ENCODE assay signal across 12 cellular contexts in the genomic region with DNA sequence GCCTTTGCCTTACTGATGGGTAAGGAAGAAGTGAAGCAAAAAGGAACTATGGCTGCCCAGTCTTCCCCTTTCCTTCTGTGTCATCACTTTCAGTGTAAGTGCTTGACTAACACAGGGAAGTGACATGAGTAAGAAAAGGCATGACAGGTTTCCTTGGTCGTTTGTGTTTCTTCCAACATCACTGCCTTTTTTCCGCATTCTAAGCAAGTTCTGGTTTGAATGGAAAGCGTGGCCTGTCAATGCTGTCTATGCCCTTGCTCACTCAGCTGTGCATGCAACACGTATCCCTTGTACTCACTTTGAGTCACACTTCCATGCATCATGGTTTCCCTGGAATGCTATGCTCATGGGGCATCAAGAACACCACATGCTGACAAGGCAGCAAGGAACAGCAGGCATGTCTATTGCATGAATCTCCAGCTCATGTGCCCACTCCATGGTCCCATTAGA.
DNase-seq lines count a peak whose midpoint lies in the region; ATAC-seq, FAIRE-seq and TF ChIP-seq lines count a peak whose summit lies in the region.
"Had no signal": no experiment of that assay in that cellular context is flagged by ENCODE, and none has a peak within 500 bp of the region (broad histone marks: within the 10 kb centered on the region; RNA-seq: fewer than 3 reads in every experiment).

No MANE protein-coding gene starts in this region.

- H3K27me3 ChIP-seq in liver (ENCODE audit: control insufficient read depth in 4 of 4, insufficient read depth in 4 of 4, low read length in 3 of 4) (no peaks in the 10 kb centered on the region), HepG2 (ENCODE audit: control insufficient read depth in 1 of 2, insufficient read depth in 2 of 2, low read length in 2 of 2) (peaks cover 0 to 1% of the 10 kb centered on the region in 2 experiments; a peak in 1 of 5 replicates), bronchial epithelial cell (ENCODE audit: control insufficient read depth, insufficient read depth, low read length) (no peaks in the 10 kb centered on the region)

- FAIRE-seq in HepG2 (lab: Jason Lieb, UNC) (no peak), bronchial epithelial cell (lab: Jason Lieb, UNC) (peak; percentile 64)

- H3K27ac ChIP-seq in liver (ENCODE audit: low read depth in 1 of 2, low read length in 2 of 2) (no peak overlapping the region), HepG2 (ENCODE audit: extremely low read length, insufficient read depth, low read length) (no peak overlapping the region)

- no peak for TF ChIP-seq POLR2A in HepG2 (IDR thresholded peaks at IDR 0.05; ENCODE audit: insufficient read depth in 1 of 2, low read depth in 2 of 2, low read length in 2 of 2)

- H3K4me2 ChIP-seq in HepG2 (ENCODE audit: low read depth, low read length) = no peak overlapping the region

- H3K9me3 ChIP-seq in liver (ENCODE audit: control insufficient read depth in 4 of 4, low read length in 3 of 4) = no peaks in the 10 kb centered on the region
- H3K9me3 ChIP-seq in HepG2 (ENCODE audit: low read length) = peaks cover 2% of the 10 kb centered on the region; the same call in 1 of the 2 replicates

- H3K9ac ChIP-seq in liver (ENCODE audit: low read depth in 1 of 2, low read length in 2 of 2) (no peak overlapping the region), HepG2 (ENCODE audit: insufficient read depth, low read depth, low read length) (no peak overlapping the region)

- TF ChIP-seq CTCF in liver (IDR thresholded peaks at IDR 0.05; ENCODE audit: low read depth, low read length, missing input control) (no peak), HepG2 (CRISPR knock-in tag; IDR thresholded peaks at IDR 0.05) (no peak), bronchial epithelial cell (IDR thresholded peaks at IDR 0.05; ENCODE audit: insufficient read depth, low read length, severe bottlenecking) (no peak)

- H4K20me1 ChIP-seq in HepG2 (ENCODE audit: insufficient read depth, low read length) = no peaks in the 10 kb centered on the region

- TF ChIP-seq RAD21 in liver (IDR thresholded peaks at IDR 0.05) (no peak), HepG2 (CRISPR knock-in tag; IDR thresholded peaks at IDR 0.05) (no peak)

- H3K4me1 ChIP-seq in liver (ENCODE audit: control insufficient read depth in 4 of 4, insufficient read depth in 4 of 4, low read length in 3 of 4) (no peaks in the 10 kb centered on the region), HepG2 (ENCODE audit: insufficient read depth, low read length) (no peaks in the 10 kb centered on the region)

- intact Hi-C loops in HepG2 (cut with micrococcal nuclease; ENCODE audit: unreplicated experiment) = no loop called here

- H3K36me3 ChIP-seq in liver (ENCODE audit: control insufficient read depth in 4 of 4, insufficient read depth in 3 of 4, low read depth in 1 of 4, low read length in 3 of 4) (no peaks in the 10 kb centered on the region), HepG2 (replicated peaks in 1 of 2; ENCODE audit: control insufficient read depth in 1 of 2, insufficient read depth in 2 of 2, low read length in 2 of 2) (no peaks in the 10 kb centered on the region), bronchial epithelial cell (ENCODE audit: control insufficient read depth, insufficient read depth, low read length) (no peaks in the 10 kb centered on the region)

- no peak overlapping the region for H2AFZ ChIP-seq in HepG2 (ENCODE audit: low read length)

- TF ChIP-seq EP300 in HepG2 (IDR thresholded peaks at IDR 0.05; ENCODE audit: low read depth in 2 of 2, low read length in 2 of 2) = no peak
- TF ChIP-seq EP300 in HepG2 (CRISPR knock-in tag; IDR thresholded peaks at IDR 0.05; ENCODE audit: borderline replicate concordance) = no peak

- in situ Hi-C loops in HepG2 (cut with HindIII; ENCODE audit: extremely low pct_ligation_motif_present, low pct_unique_long_range_greater_than_20kb) = no loop called here

- CTCF ChIA-PET in HepG2 (lab: Yijun Ruan, JAX; ENCODE audit: low intra/inter-chr PET ratio, low total read pairs) = no interaction called here

- no peaks in the 10 kb centered on the region for H3K79me2 ChIP-seq in HepG2 (ENCODE audit: insufficient read depth, low read length)

- H3K4me3 ChIP-seq in liver (ENCODE audit: low read depth in 1 of 3, low read length in 3 of 3) (no peak overlapping the region), HepG2 (replicated peaks in 1 of 3; ENCODE audit: insufficient read depth in 1 of 3, low read depth in 2 of 3, low read length in 3 of 3) (no peak overlapping the region), bronchial epithelial cell (ENCODE audit: low read depth, low read length) (no peak overlapping the region)

- no peak for ATAC-seq in HepG2
- no peak for ATAC-seq in GM21526 (IDR thresholded peaks at IDR 0.05; ENCODE audit: low FRiP score, unreplicated experiment)
- ATAC-seq: left lobe of liver had no signal

- DNase-seq in HepG2 (ENCODE audit: low spot score) (no peak), bronchial epithelial cell (ENCODE audit: low read depth) (peak; percentile 71), medulla oblongata (ENCODE audit: extremely low spot score) (peak; percentile 86), DMS 273 (lab: John Stamatoyannopoulos, UW; ENCODE audit: unreplicated experiment) (no peak)
- no peak for DNase-seq in stimulated activated CD4-positive, alpha-beta T cell treated with anti-CD3 and anti-CD28 coated beads, Interleukin-12 subunit alpha, Interleukin-12 subunit beta, amount 100 ng/mL, for 4 hours
- no peak for DNase-seq in stimulated activated CD4-positive, alpha-beta T cell treated with anti-CD3 and anti-CD28 coated beads, Interleukin-4, amount 100 ng/mL, for 24 hours
- DNase-seq: activated CD4-positive, alpha-beta T cell treated with anti-CD3 and anti-CD28 coated beads, Interleukin-2, amount 50 U/mL, for 48 hours; activated naive CD4-positive, alpha-beta T cell; NCI-H1105 treated with DMSO at 0.1 percent for 48 hours had no signal

- POLR2A ChIA-PET in HepG2 (lab: Yijun Ruan, JAX) = no interaction called here

- no TSS peak for BruUV-seq in HepG2 (replicated peaks; lab: Mats Ljungman, UMichigan)

- WGBS in liver = 62% methylated on average over 4 of the region's 4 CpGs
- WGBS in HepG2 (ENCODE audit: low lambda C conversion rate) = 12% methylated on average over 4 of the region's 4 CpGs

TF ChIP-seq in liver, 16 proteins besides CTCF, POLR2A, EP300 and RAD21 (continues in another document):
- peak; percentile 58 for TF ChIP-seq YY1 (IDR thresholded peaks at IDR 0.05)
- TF ChIP-seq TAF1 (conservative IDR thresholded peaks at IDR 0.05) = no peak
- no peak for TF ChIP-seq EGR1 (IDR thresholded peaks at IDR 0.05; ENCODE audit: low read depth in 2 of 2)
- no peak for TF ChIP-seq HNF4A (conservative IDR thresholded peaks at IDR 0.05)
- TF ChIP-seq GABPA (IDR thresholded peaks at IDR 0.05 in 1 of 2, conservative IDR thresholded peaks at IDR 0.05 in 1 of 2) = no peak
- TF ChIP-seq, protein P1, sequence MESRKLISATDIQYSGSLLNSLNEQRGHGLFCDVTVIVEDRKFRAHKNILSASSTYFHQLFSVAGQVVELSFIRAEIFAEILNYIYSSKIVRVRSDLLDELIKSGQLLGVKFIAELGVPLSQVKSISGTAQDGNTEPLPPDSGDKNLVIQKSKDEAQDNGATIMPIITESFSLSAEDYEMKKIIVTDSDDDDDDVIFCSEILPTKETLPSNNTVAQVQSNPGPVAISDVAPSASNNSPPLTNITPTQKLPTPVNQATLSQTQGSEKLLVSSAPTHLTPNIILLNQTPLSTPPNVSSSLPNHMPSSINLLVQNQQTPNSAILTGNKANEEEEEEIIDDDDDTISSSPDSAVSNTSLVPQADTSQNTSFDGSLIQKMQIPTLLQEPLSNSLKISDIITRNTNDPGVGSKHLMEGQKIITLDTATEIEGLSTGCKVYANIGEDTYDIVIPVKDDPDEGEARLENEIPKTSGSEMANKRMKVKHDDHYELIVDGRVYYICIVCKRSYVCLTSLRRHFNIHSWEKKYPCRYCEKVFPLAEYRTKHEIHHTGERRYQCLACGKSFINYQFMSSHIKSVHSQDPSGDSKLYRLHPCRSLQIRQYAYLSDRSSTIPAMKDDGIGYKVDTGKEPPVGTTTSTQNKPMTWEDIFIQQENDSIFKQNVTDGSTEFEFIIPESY (IDR thresholded peaks at IDR 0.05) = no peak

TF ChIP-seq in HepG2, 621 proteins besides CTCF, POLR2A, EP300 and RAD21 (continues in another document):
- TF ChIP-seq, protein P2, sequence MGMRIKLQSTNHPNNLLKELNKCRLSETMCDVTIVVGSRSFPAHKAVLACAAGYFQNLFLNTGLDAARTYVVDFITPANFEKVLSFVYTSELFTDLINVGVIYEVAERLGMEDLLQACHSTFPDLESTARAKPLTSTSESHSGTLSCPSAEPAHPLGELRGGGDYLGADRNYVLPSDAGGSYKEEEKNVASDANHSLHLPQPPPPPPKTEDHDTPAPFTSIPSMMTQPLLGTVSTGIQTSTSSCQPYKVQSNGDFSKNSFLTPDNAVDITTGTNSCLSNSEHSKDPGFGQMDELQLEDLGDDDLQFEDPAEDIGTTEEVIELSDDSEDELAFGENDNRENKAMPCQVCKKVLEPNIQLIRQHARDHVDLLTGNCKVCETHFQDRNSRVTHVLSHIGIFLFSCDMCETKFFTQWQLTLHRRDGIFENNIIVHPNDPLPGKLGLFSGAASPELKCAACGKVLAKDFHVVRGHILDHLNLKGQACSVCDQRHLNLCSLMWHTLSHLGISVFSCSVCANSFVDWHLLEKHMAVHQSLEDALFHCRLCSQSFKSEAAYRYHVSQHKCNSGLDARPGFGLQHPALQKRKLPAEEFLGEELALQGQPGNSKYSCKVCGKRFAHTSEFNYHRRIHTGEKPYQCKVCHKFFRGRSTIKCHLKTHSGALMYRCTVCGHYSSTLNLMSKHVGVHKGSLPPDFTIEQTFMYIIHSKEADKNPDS (CRISPR knock-in tag; IDR thresholded peaks at IDR 0.05) = no peak
- TF ChIP-seq ZSCAN25 (CRISPR knock-in tag; IDR thresholded peaks at IDR 0.05) (no peak), PHF20 (CRISPR knock-in tag; IDR thresholded peaks at IDR 0.05) (no peak), GABPA (IDR thresholded peaks at IDR 0.05; ENCODE audit: low read depth, low read length) (no peak), GABPA (CRISPR knock-in tag; IDR thresholded peaks at IDR 0.05; ENCODE audit: low read depth) (no peak), PRMT3 (CRISPR knock-in tag; IDR thresholded peaks at IDR 0.05; ENCODE audit: borderline replicate concordance, low read depth) (no peak), PPARG (CRISPR knock-in tag; conservative IDR thresholded peaks at IDR 0.05) (no peak)

Comparison
In these comparisons a context has a peak if more than half of its experiments do, and no peak if none do; other contexts are left out.
1. DNase-seq: peak in bronchial epithelial cell (single experiment) and medulla oblongata (single experiment); none in HepG2 (single experiment), stimulated activated CD4-positive, alpha-beta T cell treated with anti-CD3 and anti-CD28 coated beads, Interleukin-12 subunit alpha, Interleukin-12 subunit beta, amount 100 ng/mL, for 4 hours (single experiment), stimulated activated CD4-positive, alpha-beta T cell treated with anti-CD3 and anti-CD28 coated beads, Interleukin-4, amount 100 ng/mL, for 24 hours (single experiment) and DMS 273 (single experiment).